In genomic region chr2:226752887-226753286, GRCh38 we compare ENCODE assay signal across 20 cellular contexts. TPM values are rescaled to one million over a fixed set of nuclear protein-coding genes. Genes with fewer than 3 reads are reported as not detected.
DNase-seq lines count a peak whose midpoint lies in the region; ATAC-seq and TF ChIP-seq lines count a peak whose summit lies in the region.
"Had no signal": no experiment of that assay in that cellular context is flagged by ENCODE, and none has a peak within 500 bp of the region (broad histone marks: within the 10 kb centered on the region; RNA-seq: fewer than 3 reads in every experiment).

No MANE protein-coding gene starts in this region.

- WGBS in IMR-90 (ENCODE audit: extremely low coverage in 2 of 2, insufficient read length in 1 of 2), 2 experiments: no CpG with 5 or more reads among the region's 4 CpGs
- WGBS in mesenchymal stem cell: 100% methylated on average over 3 of the region's 4 CpGs
- 97% methylated on average over 4 of the region's 4 CpGs for WGBS in thymus

- 0 out of 2 replicates have a peak overlapping the region, but pooled peaks have one; percentile 20 for H4K91ac ChIP-seq in IMR-90 (ENCODE audit: insufficient read depth, low read depth, low read length)
- H4K91ac ChIP-seq in mesenchymal stem cell (ENCODE audit: low read length): peak overlapping the region; percentile 25

- H3K4me2 ChIP-seq in IMR-90 (ENCODE audit: low read depth, low read length) (no peak overlapping the region), mesenchymal stem cell (ENCODE audit: low read length, poor library complexity, severe bottlenecking) (no peak overlapping the region)
- H3K4me2 ChIP-seq: PC-9 had no signal

- H3K9me3 Mint-ChIP-seq in naive thymus-derived CD8-positive, alpha-beta T cell: no peaks in the 10 kb centered on the region

- H3K4ac ChIP-seq in IMR-90 (ENCODE audit: low read depth, low read length): peak overlapping the region; percentile 58
- no peak overlapping the region for H3K4ac ChIP-seq in mesenchymal stem cell (ENCODE audit: low read depth in 1 of 2, low read length in 2 of 2)

- no peak for TF ChIP-seq RAD21 in IMR-90 (IDR thresholded peaks at IDR 0.05; ENCODE audit: low read length)

- H2BK5ac ChIP-seq in IMR-90 (ENCODE audit: low read depth, low read length, poor library complexity, severe bottlenecking): peak overlapping the region; percentile 50
- H2BK5ac ChIP-seq in mesenchymal stem cell (ENCODE audit: low read depth, low read length, poor library complexity, severe bottlenecking): no peak overlapping the region

- ATAC-seq in IMR-90 (ENCODE audit: low read depth): no peak
- no peak for ATAC-seq in naive thymus-derived CD8-positive, alpha-beta T cell
- no peak for ATAC-seq in GM18519 (IDR thresholded peaks at IDR 0.05; ENCODE audit: low FRiP score, unreplicated experiment)

- H4K8ac ChIP-seq in IMR-90 (ENCODE audit: low read depth in 2 of 2, low read length in 2 of 2) (peak overlapping the region; percentile 6 to 22; a peak in 3 of 4 replicates), mesenchymal stem cell (ENCODE audit: low read length) (peak overlapping the region; percentile 74)

- H3K27ac ChIP-seq in IMR-90 (ENCODE audit: insufficient read depth, low read length) (peak overlapping the region; percentile 73), mesenchymal stem cell (ENCODE audit: low read length, poor library complexity, severe bottlenecking) (no peak overlapping the region), thymus (ENCODE audit: low read depth) (peak overlapping the region; percentile 42)
- H3K27ac ChIP-seq: 22Rv1, PC-9, RWPE1 had no signal

- peak overlapping the region in 1 of 2 experiments; percentile 88 for H2BK12ac ChIP-seq in mesenchymal stem cell (ENCODE audit: low read length in 2 of 2)

- H3K18ac ChIP-seq in IMR-90 (ENCODE audit: low read depth, low read length) (peak overlapping the region; percentile 58), mesenchymal stem cell (ENCODE audit: low read depth in 1 of 2, low read length in 2 of 2) (no peak overlapping the region)

- peak overlapping the region; percentile 43 for H2BK20ac ChIP-seq in IMR-90 (ENCODE audit: low read depth, low read length)

- H3K4me1 Mint-ChIP-seq in naive thymus-derived CD8-positive, alpha-beta T cell: peaks cover 0 to 2% (median under 1%) of the 10 kb centered on the region in 4 donors
- H3K4me1 Mint-ChIP-seq: CD14-positive monocyte had no signal

- no peaks in the 10 kb centered on the region for H3K27me3 Mint-ChIP-seq in naive thymus-derived CD8-positive, alpha-beta T cell

- H3K14ac ChIP-seq in IMR-90 (replicated peaks; ENCODE audit: low read depth, low read length) (peak overlapping the region; percentile 68; the same call in 1 of the 2 replicates), mesenchymal stem cell (ENCODE audit: low read length in 2 of 2) (no peak overlapping the region)

- peak overlapping the region; percentile 60 for H3K23ac ChIP-seq in IMR-90 (ENCODE audit: low read depth, low read length)
- peak overlapping the region in 1 of 2 experiments; percentile 51 for H3K23ac ChIP-seq in mesenchymal stem cell (ENCODE audit: low read length in 2 of 2)

- CTCF ChIA-PET in IMR-90 (lab: Yijun Ruan, JAX): interaction anchor here (1.3 kb wide), 1 partner anchor 44 kb away, joined by 3 read pairs; no protein-coding TSS in a partner anchor

- peak overlapping the region; percentile 41; the same call in 1 of the 2 replicates for H2AK5ac ChIP-seq in IMR-90 (ENCODE audit: low read depth, low read length)
- H2AK5ac ChIP-seq in mesenchymal stem cell (ENCODE audit: low read length, severe bottlenecking): no peak overlapping the region

- H3K36me3 Mint-ChIP-seq in naive thymus-derived CD8-positive, alpha-beta T cell: peaks cover 0 to 5% (median under 1%) of the 10 kb centered on the region in 3 donors
- H3K36me3 Mint-ChIP-seq: CD14-positive monocyte had no signal

- peaks cover 19% of the 10 kb centered on the region for H3K4me1 ChIP-seq in IMR-90 (ENCODE audit: control insufficient read depth, insufficient read depth, low read length)
- H3K4me1 ChIP-seq in mesenchymal stem cell (ENCODE audit: control insufficient read depth, insufficient read depth, low read depth, low read length): peaks cover 4% of the 10 kb centered on the region
- H3K4me1 ChIP-seq in thymus (ENCODE audit: control insufficient read depth, insufficient read depth, low read length): no peaks in the 10 kb centered on the region

- TF ChIP-seq POLR2A in IMR-90 (IDR thresholded peaks at IDR 0.05; ENCODE audit: low read depth, low read length): no peak

- DNase-seq in NOMO-1 treated with DMSO at 0.1 percent for 48 hours (lab: John Stamatoyannopoulos, UW; ENCODE audit: unreplicated experiment): peak; percentile 13
- DNase-seq in NOMO-1 treated with dmso at 0.1 percent for 144 hours (lab: John Stamatoyannopoulos, UW; ENCODE audit: unreplicated experiment): no peak
- DNase-seq in IMR-90: no peak
- DNase-seq in mesenchymal stem cell: no peak
- no peak for DNase-seq in naive thymus-derived CD8-positive, alpha-beta T cell
- DNase-seq in globus pallidus (ENCODE audit: low spot score): no peak
- DNase-seq: DND-41, KG1, MV-4-11, NCI-H187, NCI-H2107, NCI-H2227 treated with DMSO at 0.1 percent for 48 hours, NCI-H510A treated with DMSO at 0.1 percent for 48 hours, NCI-H82, PC-9 had no signal

- in situ Hi-C loops in IMR-90 (cut with MboI; ENCODE audit: low sequenced_read_pairs): no loop called here

- H3K27me3 ChIP-seq in IMR-90 (ENCODE audit: control insufficient read depth, insufficient read depth, low read length): no peaks in the 10 kb centered on the region
- H3K27me3 ChIP-seq in mesenchymal stem cell (ENCODE audit: control insufficient read depth in 1 of 2, insufficient read depth in 1 of 2, low read length in 2 of 2): no peaks in the 10 kb centered on the region
- no peaks in the 10 kb centered on the region for H3K27me3 ChIP-seq in thymus (ENCODE audit: control insufficient read depth, insufficient read depth)

- peaks cover 11 to 56% of the 10 kb centered on the region in 2 experiments for H3K79me1 ChIP-seq in IMR-90 (ENCODE audit: low read depth in 1 of 2, low read length in 2 of 2)
- H3K79me1 ChIP-seq in mesenchymal stem cell (replicated peaks; ENCODE audit: low read length, poor library complexity, severe bottlenecking): peaks cover 18% of the 10 kb centered on the region

- dilution Hi-C loops in IMR-90 (cut with HindIII; ENCODE audit: low sequenced_read_pairs, unreplicated experiment): no loop called here

- H2BK15ac ChIP-seq in IMR-90 (ENCODE audit: low read depth, low read length): peak overlapping the region; percentile 0; the same call in 1 of the 3 replicates
- H2BK15ac ChIP-seq in mesenchymal stem cell (ENCODE audit: low read depth, poor library complexity, severe bottlenecking): no peak overlapping the region

- H2BK120ac ChIP-seq in IMR-90 (ENCODE audit: low read depth, low read length): peak overlapping the region; percentile 25; the same call in 1 of the 2 replicates
- no peak overlapping the region for H2BK120ac ChIP-seq in mesenchymal stem cell (ENCODE audit: low read depth, low read length)

- H2AFZ ChIP-seq in IMR-90 (replicated peaks; ENCODE audit: low read length, poor library complexity) (no peak overlapping the region), mesenchymal stem cell (ENCODE audit: low read depth, low read length) (no peak overlapping the region)
- H2AFZ ChIP-seq: PC-9 had no signal

- POLR2A ChIA-PET in IMR-90 (lab: Charles Lee; ENCODE audit: unreplicated experiment): no interaction called here
- POLR2A ChIA-PET in naive thymus-derived CD8-positive, alpha-beta T cell (lab: Charles Lee): no interaction called here

- peaks cover 10% of the 10 kb centered on the region; the same call in 1 of the 2 replicates for H3K36me3 ChIP-seq in IMR-90 (ENCODE audit: control insufficient read depth, insufficient read depth, low read length)
- H3K36me3 ChIP-seq in mesenchymal stem cell (ENCODE audit: control insufficient read depth in 1 of 2, insufficient read depth in 2 of 2, low read depth in 1 of 2, low read length in 2 of 2): peaks cover 0 to 18% of the 10 kb centered on the region in 2 experiments
- peaks cover 5% of the 10 kb centered on the region for H3K36me3 ChIP-seq in thymus (ENCODE audit: control insufficient read depth, insufficient read depth)

- no peak overlapping the region for H2AK9ac ChIP-seq in IMR-90 (replicated peaks; ENCODE audit: low read depth, low read length, poor library complexity)

- H3K4me3 Mint-ChIP-seq in naive thymus-derived CD8-positive, alpha-beta T cell: no peak overlapping the region
- H3K4me3 Mint-ChIP-seq: CD14-positive monocyte had no signal

- H3K9me3 ChIP-seq in IMR-90 (ENCODE audit: control insufficient read depth, insufficient read depth, low read length): no peaks in the 10 kb centered on the region
- H3K9me3 ChIP-seq in mesenchymal stem cell (ENCODE audit: control insufficient read depth, low read length): no peaks in the 10 kb centered on the region
- no peaks in the 10 kb centered on the region for H3K9me3 ChIP-seq in thymus (ENCODE audit: control insufficient read depth)

- H3K4me3 ChIP-seq in IMR-90 (ENCODE audit: insufficient read depth, low read depth, low read length) (no peak overlapping the region), mesenchymal stem cell (ENCODE audit: insufficient read depth in 1 of 2, low read depth in 1 of 2, low read length in 2 of 2) (no peak overlapping the region), thymus (ENCODE audit: low read length) (no peak overlapping the region)
- H3K4me3 ChIP-seq: PC-9 had no signal

- peaks cover 7% of the 10 kb centered on the region; the same call in 1 of the 2 replicates for H4K20me1 ChIP-seq in IMR-90 (ENCODE audit: insufficient read depth, low read length)

- H3K9me1 ChIP-seq in IMR-90 (ENCODE audit: insufficient read depth, low read length): peaks cover 7% of the 10 kb centered on the region

- TF ChIP-seq CTCF in IMR-90 (conservative IDR thresholded peaks at IDR 0.05; ENCODE audit: low read depth, low read length): no peak

- peak overlapping the region; percentile 39 for H4K5ac ChIP-seq in IMR-90 (ENCODE audit: low read depth, low read length)

- no peak overlapping the region for H3K56ac ChIP-seq in IMR-90 (ENCODE audit: extremely low read depth, insufficient read depth, low read length)

- H3K27ac Mint-ChIP-seq in naive thymus-derived CD8-positive, alpha-beta T cell: no peak overlapping the region
- H3K27ac Mint-ChIP-seq: CD14-positive monocyte had no signal

- intact Hi-C loops in IMR-90 (cut with micrococcal nuclease): no loop called here

- H3K9ac ChIP-seq in IMR-90 (ENCODE audit: low read depth, low read length): no peak overlapping the region
- no peak overlapping the region for H3K9ac ChIP-seq in mesenchymal stem cell (ENCODE audit: low read length)

- no TSS peak for BruUV-seq in IMR-90 (replicated peaks; lab: Mats Ljungman, UMichigan)

TF ChIP-seq in IMR-90, 13 proteins besides CTCF, POLR2A, EP300 and RAD21 (continues in another document):
- no peak for TF ChIP-seq CHD1 (IDR thresholded peaks at IDR 0.05; ENCODE audit: low read depth, low read length)

RNA-seq across cellular contexts. Expression of gene IRS1, which starts 46.7 kb away (rescaled TPM):
- total RNA-seq in IMR-90 (2012; rRNA removed): 21.1 and 29.4 TPM in 2 replicates
- polyA plus RNA-seq in IMR-90 (2012; rRNA removed) (37.1 and 44.5 TPM in 2 replicates), thymus (11.5 TPM)
- 15.4 and 40.6 TPM in 2 replicates for polyA plus RNA-seq in IMR-90 (2012; cell fraction: cytosol; rRNA removed)
- 20.3 and 39.6 TPM in 2 replicates for polyA plus RNA-seq in IMR-90 (2012; cell fraction: nucleus; rRNA removed; ENCODE audit: low replicate concordance)
- 30.0 TPM for polyA plus RNA-seq in mesenchymal stem cell (2013, experiment 1 of 2)
- 28.7 TPM for polyA plus RNA-seq in mesenchymal stem cell (2013, experiment 2 of 2)
- total RNA-seq in naive thymus-derived CD8-positive, alpha-beta T cell: 10 to 100 TPM; 11.4 to 14.0 TPM
- polyA plus RNA-seq in naive thymus-derived CD8-positive, alpha-beta T cell: under 1 TPM; 0.51 to 0.84 (median 0.64) TPM
